8 cellular contexts compared by ENCODE assay signal in genomic region chr20:13231031-13231752, GRCh38. TPM values are rescaled to one million over a fixed set of nuclear protein-coding genes. Genes with fewer than 3 reads are reported as not detected.
A peak's percentile ranks its signal among the peaks of the same experiment; 100 is the strongest.
DNase-seq lines count a peak whose midpoint lies in the region; ATAC-seq and TF ChIP-seq lines count a peak whose summit lies in the region.

No MANE protein-coding gene starts in this region.

- peaks cover 22% of the 10 kb centered on the region for H3K4me1 ChIP-seq in foreskin keratinocyte

- DNase-seq in A172 (ENCODE audit: low spot score), result peak; percentile 32
- DNase-seq in HFFc6, result peak; percentile 2
- peak; percentile 56 for DNase-seq in activated CD4-positive, alpha-beta memory T cell treated with anti-CD3 and anti-CD28 coated beads, Interleukin-2, amount 10 ng/mL, durations not matched to agents 7 days and 5 days
- DNase-seq in foreskin keratinocyte, result peak; percentile 80 to 90
- no peak for DNase-seq in NCI-H82 (lab: John Stamatoyannopoulos, UW)
- DNase-seq in OCI-M2 (lab: John Stamatoyannopoulos, UW; ENCODE audit: unreplicated experiment), result no peak

- H3K27me3 ChIP-seq in foreskin keratinocyte, result no peaks in the 10 kb centered on the region

- CTCF ChIA-PET in activated CD4-positive, alpha-beta memory T cell treated with anti-CD3 and anti-CD28 coated beads, Interleukin-2, amount 10 ng/mL, durations not matched to agents 7 days and 5 days (lab: Charles Lee), result no interaction called here

- no peaks in the 10 kb centered on the region for H3K4me1 Mint-ChIP-seq in HFFc6 (ENCODE audit: low read depth)
- H3K4me1 Mint-ChIP-seq in activated CD4-positive, alpha-beta memory T cell treated with anti-CD3 and anti-CD28 coated beads, Interleukin-2, amount 10 ng/mL, durations not matched to agents 7 days and 5 days, result peaks cover 36% of the 10 kb centered on the region

- H3K27ac ChIP-seq in foreskin keratinocyte, result peak overlapping the region; percentile 56

- POLR2A ChIA-PET in activated CD4-positive, alpha-beta memory T cell treated with anti-CD3 and anti-CD28 coated beads, Interleukin-2, amount 10 ng/mL, durations not matched to agents 7 days and 5 days (lab: Charles Lee), result no interaction called here

- ATAC-seq in foreskin keratinocyte (peak; percentile 97), GM21367 (IDR thresholded peaks at IDR 0.05; ENCODE audit: unreplicated experiment) (no peak), GM18909 (IDR thresholded peaks at IDR 0.05; ENCODE audit: poor library complexity, unreplicated experiment) (no peak)

- H3K4me3 Mint-ChIP-seq in HFFc6, result no peak overlapping the region
- H3K4me3 Mint-ChIP-seq in activated CD4-positive, alpha-beta memory T cell treated with anti-CD3 and anti-CD28 coated beads, Interleukin-2, amount 10 ng/mL, durations not matched to agents 7 days and 5 days, result peak overlapping the region; percentile 28

- 0 out of 2 replicates have a peak, but pooled peaks cover 11% of the 10 kb centered on the region for H3K9me3 Mint-ChIP-seq in HFFc6
- H3K9me3 Mint-ChIP-seq in activated CD4-positive, alpha-beta memory T cell treated with anti-CD3 and anti-CD28 coated beads, Interleukin-2, amount 10 ng/mL, durations not matched to agents 7 days and 5 days, result peaks cover 4% of the 10 kb centered on the region

- no peak for TF ChIP-seq CTCF in HFFc6 (IDR thresholded peaks at IDR 0.05)
- no peak for TF ChIP-seq CTCF in foreskin keratinocyte (conservative IDR thresholded peaks at IDR 0.05)

- no peaks in the 10 kb centered on the region for H3K36me3 Mint-ChIP-seq in HFFc6 (ENCODE audit: low read depth)
- H3K36me3 Mint-ChIP-seq in activated CD4-positive, alpha-beta memory T cell treated with anti-CD3 and anti-CD28 coated beads, Interleukin-2, amount 10 ng/mL, durations not matched to agents 7 days and 5 days (ENCODE audit: low read depth), result peaks cover 4% of the 10 kb centered on the region

- no peaks in the 10 kb centered on the region; the same call in 1 of the 2 replicates for H3K27me3 Mint-ChIP-seq in HFFc6 (ENCODE audit: insufficient read depth)
- peaks cover 14% of the 10 kb centered on the region for H3K27me3 Mint-ChIP-seq in activated CD4-positive, alpha-beta memory T cell treated with anti-CD3 and anti-CD28 coated beads, Interleukin-2, amount 10 ng/mL, durations not matched to agents 7 days and 5 days

- no peak overlapping the region for H3K27ac Mint-ChIP-seq in HFFc6
- peak overlapping the region; percentile 66 for H3K27ac Mint-ChIP-seq in activated CD4-positive, alpha-beta memory T cell treated with anti-CD3 and anti-CD28 coated beads, Interleukin-2, amount 10 ng/mL, durations not matched to agents 7 days and 5 days

RNA-seq across cellular contexts. Expression of gene ISM1, which starts 10.1 kb away (rescaled TPM):
- total RNA-seq in A172 (2014; rRNA removed; shearing (Covaris generic)), result not detected in 2 replicates
- total RNA-seq in HFFc6 (2021; fragmentation: NEBNext Ultra II Directional; extraction: Animal tissue kit (Norgen Biotek cat#: 25700)), result under 1 TPM in 1 of 6 experiments, not detected in 5; 0.07 TPM
- total RNA-seq in activated CD4-positive, alpha-beta memory T cell treated with anti-CD3 and anti-CD28 coated beads, Interleukin-2, amount 10 ng/mL, durations not matched to agents 7 days and 5 days, result not detected
- 1.1 and 2.6 TPM in 2 replicates for total RNA-seq in foreskin keratinocyte
- 0.68 and 1.8 TPM in 2 replicates for polyA plus RNA-seq in foreskin keratinocyte

Comparison
In these comparisons a context has a peak if more than half of its experiments do, and no peak if none do; other contexts are left out.
1. DNase-seq: peak in A172 (single experiment), HFFc6 (single experiment), activated CD4-positive, alpha-beta memory T cell treated with anti-CD3 and anti-CD28 coated beads, Interleukin-2, amount 10 ng/mL, durations not matched to agents 7 days and 5 days (single experiment) and foreskin keratinocyte (2 of 2); none in NCI-H82 (single experiment) and OCI-M2 (single experiment).